ENCODE assay signal across 9 cellular contexts in genomic region chr9:124859803-124860581, GRCh38. TPM values are rescaled to one million over a fixed set of nuclear protein-coding genes. Genes with fewer than 3 reads are reported as not detected.
DNase-seq lines count a peak whose midpoint lies in the region; ATAC-seq, FAIRE-seq and TF ChIP-seq lines count a peak whose summit lies in the region.
"Had no signal": no experiment of that assay in that cellular context is flagged by ENCODE, and none has a peak within 500 bp of the region (broad histone marks: within the 10 kb centered on the region; RNA-seq: fewer than 3 reads in every experiment).

No MANE protein-coding gene starts in this region.

- H3K4me3 ChIP-seq in epithelial cell of esophagus (ENCODE audit: low read length): peak overlapping the region; percentile 97
- peak overlapping the region; percentile 91 for H3K4me3 ChIP-seq in psoas muscle

- intact Hi-C loops in psoas muscle (cut with DNase I): no loop called here

- no peak for FAIRE-seq in GM12892 (lab: Jason Lieb, UNC)

- TF ChIP-seq CTCF in RWPE1 (conservative IDR thresholded peaks at IDR 0.05; ENCODE audit: low read depth) (no peak), epithelial cell of esophagus (IDR thresholded peaks at IDR 0.05; ENCODE audit: insufficient read depth, low read depth, low read length, missing control alignments) (no peak), psoas muscle (IDR thresholded peaks at IDR 0.05) (no peak)

- H3K27ac ChIP-seq in RWPE1 (peak overlapping the region; percentile 99), psoas muscle (peak overlapping the region; percentile 92)

- POLR2A ChIA-PET in RWPE1 (lab: Yijun Ruan, JAX; ENCODE audit: low non-redundant PET): interaction anchor here (0.6 kb wide), 1 partner anchor 446 kb away, joined by 3 read pairs; no protein-coding TSS in a partner anchor

- no peaks in the 10 kb centered on the region for H3K9me3 ChIP-seq in psoas muscle

- ATAC-seq in psoas muscle (no peak), HG02763 (IDR thresholded peaks at IDR 0.05; ENCODE audit: unreplicated experiment) (no peak)

- H3K4me1 ChIP-seq in psoas muscle: peaks cover 29% of the 10 kb centered on the region

- TF ChIP-seq POLR2A in GM12892 (IDR thresholded peaks at IDR 0.05; ENCODE audit: low read depth, low read length): peak; percentile 17; the same call in 1 of the 2 replicates

- DNase-seq in GM12892 (ENCODE audit: insufficient read length) (no peak), RWPE1 (ENCODE audit: low spot score) (no peak), epithelial cell of esophagus (ENCODE audit: low read depth) (no peak), psoas muscle (no peak), activated gamma-delta T cell treated with Interleukin-2 at 50 U/mL for 16 hours (no peak)
- DNase-seq in stimulated activated CD4-positive, alpha-beta T cell treated with anti-CD3 and anti-CD28 coated beads, Interleukin-4, amount 100 ng/mL, for 4 hours: no peak
- no peak for DNase-seq in activated CD4-positive, alpha-beta T cell treated with anti-CD3 and anti-CD28 coated beads for 48 hours
- DNase-seq: stimulated activated naive CD4-positive, alpha-beta T cell treated with Interleukin-2 at 50 U/mL for 16 hours had no signal

- CTCF ChIA-PET in RWPE1 (lab: Yijun Ruan, JAX): interaction anchor here (2.6 kb wide), 1 partner anchor 88 kb away, joined by 16 read pairs; no protein-coding TSS in a partner anchor

- H3K36me3 ChIP-seq in psoas muscle (ENCODE audit: insufficient read depth in 1 of 2, low read depth in 1 of 2): peaks cover 8 to 50% of the 10 kb centered on the region in 2 donors

- no peaks in the 10 kb centered on the region for H3K27me3 ChIP-seq in psoas muscle (ENCODE audit: insufficient read depth in 3 of 3, low read length in 2 of 3)

- 49 to 59% (median 56%) methylated on average over 10 of the region's 10 CpGs for WGBS in psoas muscle, 3 donors

RNA-seq across cellular contexts. Expression of gene RPL35, which starts 1.8 kb away (rescaled TPM):
- 7,172 TPM for polyA plus RNA-seq in GM12892 (2012; ENCODE audit: missing spikeins)
- total RNA-seq in psoas muscle: 1,000 to 10,000 TPM in 3 of 4 donors, 100 to 1,000 TPM in 1; 994 to 1,307 (median 1,134) TPM
- 1,000 to 10,000 TPM; 2,957 to 4,666 (median 2,999) TPM for polyA plus RNA-seq in psoas muscle

RNA-seq across cellular contexts. Expression of gene ARPC5L, which starts 1.9 kb away (rescaled TPM):
- 79.6 TPM for polyA plus RNA-seq in GM12892 (2012; ENCODE audit: missing spikeins)
- total RNA-seq in psoas muscle: 10 to 100 TPM; 32.3 to 54.9 (median 47.7) TPM
- 100 to 1,000 TPM in 1 of 3 donors, 10 to 100 TPM in 2; 47.0 to 165 (median 96.4) TPM for polyA plus RNA-seq in psoas muscle

RNA-seq across cellular contexts. Expression of gene WDR38, which starts 6.7 kb away (rescaled TPM):
- 0.34 TPM for polyA plus RNA-seq in GM12892 (2012; ENCODE audit: missing spikeins)
- not detected for total RNA-seq in psoas muscle
- under 1 TPM in 1 of 3 donors, not detected in 2; 0.05 TPM for polyA plus RNA-seq in psoas muscle
